ENCODE assay signal across 17 cellular contexts in genomic region chr11:134585666-134586285, GRCh38.
DNase-seq lines count a peak whose midpoint lies in the region; ATAC-seq, FAIRE-seq and TF ChIP-seq lines count a peak whose summit lies in the region.
"Had no signal": no experiment of that assay in that cellular context is flagged by ENCODE, and none has a peak within 500 bp of the region (broad histone marks: within the 10 kb centered on the region; RNA-seq: fewer than 3 reads in every experiment).

No MANE protein-coding gene starts in this region.

- no peaks in the 10 kb centered on the region for H3K36me3 Mint-ChIP-seq in GM23338 (ENCODE audit: low read depth)

- no peaks in the 10 kb centered on the region for H4K20me1 ChIP-seq in GM23338 (replicated peaks; ENCODE audit: insufficient read depth)

- FAIRE-seq in urothelium cell line (lab: Jason Lieb, UNC) = no peak
- FAIRE-seq: GM12878, GM19239, H54 had no signal

- peaks cover 0 to 2% of the 10 kb centered on the region in 2 donors for H3K9me3 ChIP-seq in lung (ENCODE audit: control insufficient read depth in 2 of 2, insufficient read depth in 1 of 2, low read length in 1 of 2)
- no peaks in the 10 kb centered on the region for H3K9me3 ChIP-seq in upper lobe of right lung

- H3K27me3 Mint-ChIP-seq in GM23338 (ENCODE audit: insufficient read depth, low read depth, poor library complexity) = peaks cover 9% of the 10 kb centered on the region

- H3K27ac Mint-ChIP-seq in GM23338 = no peak overlapping the region
- H3K27ac Mint-ChIP-seq: CD4-positive, alpha-beta T cell had no signal

- H3K9me2 ChIP-seq in GM23338 (ENCODE audit: insufficient read depth) = no peaks in the 10 kb centered on the region

- no peak for ATAC-seq in GM23338
- ATAC-seq in lung (ENCODE audit: insufficient read depth, low FRiP score) = no peak
- ATAC-seq in upper lobe of right lung = no peak
- ATAC-seq in GM19463 (IDR thresholded peaks at IDR 0.05; ENCODE audit: unreplicated experiment) = no peak
- ATAC-seq in HG02571 (IDR thresholded peaks at IDR 0.05; ENCODE audit: unreplicated experiment) = no peak
- ATAC-seq: GM12878 had no signal

- no peaks in the 10 kb centered on the region for H3F3A ChIP-seq in GM23338 (replicated peaks; ENCODE audit: low read depth)

- H3K4me3 ChIP-seq in GM23338 (no peak overlapping the region), lung (no peak overlapping the region), upper lobe of right lung (no peak overlapping the region)
- H3K4me3 ChIP-seq: GM12878 had no signal

- peaks cover 11% of the 10 kb centered on the region; the same call in 2 of the 3 replicates for H3K4me1 Mint-ChIP-seq in GM23338

- no peak overlapping the region for H3K4me2 ChIP-seq in GM23338

- no peaks in the 10 kb centered on the region for H3K9me3 Mint-ChIP-seq in GM23338
- H3K9me3 Mint-ChIP-seq: CD4-positive, alpha-beta T cell had no signal

- H3K4me3 Mint-ChIP-seq in GM23338 = no peak overlapping the region
- H3K4me3 Mint-ChIP-seq: B cell; CD4-positive, alpha-beta T cell had no signal

- no peaks in the 10 kb centered on the region for H3K27me3 ChIP-seq in GM23338 (ENCODE audit: insufficient read depth)
- no peaks in the 10 kb centered on the region for H3K27me3 ChIP-seq in lung (ENCODE audit: control insufficient read depth, insufficient read depth)
- peaks cover 9% of the 10 kb centered on the region for H3K27me3 ChIP-seq in upper lobe of right lung

- WGBS in lung, 2 donors = 81 to 91% methylated on average over 12 of the region's 12 CpGs

- H2AFZ ChIP-seq in GM23338 = 0 out of 2 replicates have a peak overlapping the region, but pooled peaks have one; percentile 8

- H3K27ac ChIP-seq in GM23338 (ENCODE audit: low read depth) (no peak overlapping the region), lung (ENCODE audit: low read depth in 1 of 2, low read length in 1 of 2) (no peak overlapping the region), upper lobe of right lung (no peak overlapping the region)

- TF ChIP-seq CTCF in GM23338 (conservative IDR thresholded peaks at IDR 0.05; ENCODE audit: low read depth in 2 of 2) = no peak
- no peak for TF ChIP-seq CTCF in lung (IDR thresholded peaks at IDR 0.05; ENCODE audit: control extremely low read depth, extremely low read depth)
- TF ChIP-seq CTCF in upper lobe of right lung (IDR thresholded peaks at IDR 0.05) = no peak

- H3K4me1 ChIP-seq in GM23338 (ENCODE audit: insufficient read depth) = no peaks in the 10 kb centered on the region
- H3K4me1 ChIP-seq in lung (ENCODE audit: control insufficient read depth in 2 of 2, insufficient read depth in 2 of 2, low read length in 2 of 2) = peaks cover 0 to 3% of the 10 kb centered on the region in 2 donors
- H3K4me1 ChIP-seq in upper lobe of right lung = peaks cover 14% of the 10 kb centered on the region

- peak; percentile 28 for DNase-seq in activated CD8-positive, alpha-beta memory T cell treated with anti-CD3 and anti-CD28 coated beads, Interleukin-2, amount 50 U/mL, for 48 hours
- DNase-seq in activated CD8-positive, alpha-beta memory T cell treated with anti-CD3 and anti-CD28 coated beads for 24 hours = no peak
- DNase-seq in GM23338 (ENCODE audit: low spot score) (no peak), lung (ENCODE audit: low spot score) (peak; percentile 15), upper lobe of right lung (peak; percentile 55), urothelium cell line (ENCODE audit: low spot score) (no peak)
- DNase-seq: ACHN; Calu3; CD4-positive, alpha-beta T cell; DMS 273 treated with DMSO at 0.1 percent for 48 hours; IMR-90 had no signal

- no peaks in the 10 kb centered on the region for H3K36me3 ChIP-seq in GM23338 (ENCODE audit: insufficient read depth)
- H3K36me3 ChIP-seq in lung (ENCODE audit: control insufficient read depth in 2 of 2, insufficient read depth in 2 of 2, low read length in 2 of 2) = no peaks in the 10 kb centered on the region
- H3K36me3 ChIP-seq in upper lobe of right lung = no peaks in the 10 kb centered on the region

- no peaks in the 10 kb centered on the region for H3K79me2 ChIP-seq in GM23338 (replicated peaks; ENCODE audit: insufficient read depth)

- intact Hi-C loops in upper lobe of right lung (cut with DNase I) = no loop called here

TF ChIP-seq in GM23338, 12 proteins besides CTCF, POLR2A, EP300 and RAD21 (continues in another document):
- no peak for TF ChIP-seq ZNF114 (CRISPR knock-in tag; IDR thresholded peaks at IDR 0.05)
- no peak for TF ChIP-seq ZNF331 (CRISPR knock-in tag; IDR thresholded peaks at IDR 0.05; ENCODE audit: low read depth)
- TF ChIP-seq STAT1 (IDR thresholded peaks at IDR 0.05; ENCODE audit: unreplicated experiment) = no peak
- no peak for TF ChIP-seq CREB1 (CRISPR knock-in tag; IDR thresholded peaks at IDR 0.05; ENCODE audit: low read depth)
- TF ChIP-seq POLR2AphosphoS5 (IDR thresholded peaks at IDR 0.05; ENCODE audit: low read depth) = no peak
- no peak for TF ChIP-seq REST (IDR thresholded peaks at IDR 0.05; ENCODE audit: unreplicated experiment)
- TF ChIP-seq NANOG (IDR thresholded peaks at IDR 0.05; ENCODE audit: borderline replicate concordance) = no peak
- no peak for TF ChIP-seq EZH2 (IDR thresholded peaks at IDR 0.05; ENCODE audit: low read depth, unreplicated experiment)
- no peak for TF ChIP-seq EZH2phosphoT487 (IDR thresholded peaks at IDR 0.05; ENCODE audit: unreplicated experiment)

Comparison
In these comparisons a context has a peak if more than half of its experiments do, and no peak if none do; other contexts are left out.
1. DNase-seq: peak in activated CD8-positive, alpha-beta memory T cell treated with anti-CD3 and anti-CD28 coated beads, Interleukin-2, amount 50 U/mL, for 48 hours (single experiment), lung (single experiment) and upper lobe of right lung (single experiment); none in activated CD8-positive, alpha-beta memory T cell treated with anti-CD3 and anti-CD28 coated beads for 24 hours (single experiment), GM23338 (single experiment) and urothelium cell line (single experiment).